Comparison of ENCODE assay signal across 15 cellular contexts in the genomic region with DNA sequence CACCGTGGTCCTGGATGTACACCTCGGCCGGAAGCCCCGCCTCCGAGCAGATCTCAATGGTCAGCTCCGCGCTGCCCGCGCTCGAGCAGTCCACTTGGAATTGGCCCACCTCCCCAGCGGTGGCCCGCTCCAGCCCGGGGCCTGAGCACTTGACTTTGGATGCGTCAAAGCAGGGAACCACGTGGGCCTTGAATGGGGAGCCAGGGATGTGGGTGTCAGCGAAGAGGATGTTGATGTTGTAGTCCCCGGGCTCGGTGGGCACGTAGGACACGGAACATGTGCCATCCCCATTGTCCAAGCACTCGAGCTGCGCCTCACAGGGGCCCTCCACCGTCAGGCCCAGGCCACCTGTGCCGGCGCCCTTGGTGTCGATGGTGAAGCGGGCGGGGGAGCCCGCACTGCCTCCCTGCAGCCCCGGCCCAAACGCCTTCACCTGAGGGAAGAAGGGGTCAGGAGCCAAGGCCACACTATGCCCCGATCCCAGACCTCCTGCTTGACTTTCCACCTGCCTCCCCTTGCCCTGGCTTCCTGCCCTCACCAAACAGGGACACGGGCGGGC. TPM values are rescaled to one million over a fixed set of nuclear protein-coding genes. Genes with fewer than 3 reads are reported as not detected.
A peak's percentile ranks its signal among the peaks of the same experiment; 100 is the strongest.
DNase-seq lines count a peak whose midpoint lies in the region; ATAC-seq and TF ChIP-seq lines count a peak whose summit lies in the region.
"Had no signal": no experiment of that assay in that cellular context is flagged by ENCODE, and none has a peak within 500 bp of the region (broad histone marks: within the 10 kb centered on the region; RNA-seq: fewer than 3 reads in every experiment).

No MANE protein-coding gene starts in this region.

- no peak for ATAC-seq in CD4-positive, CD25-positive, alpha-beta regulatory T cell (ENCODE audit: low read depth in 2 of 2)
- no peak for ATAC-seq in stimulated activated effector memory CD8-positive, alpha-beta T cell treated with anti-CD3 and anti-CD28 coated beads, Interleukin-12 subunit alpha, Interleukin-12 subunit beta, amount 100 ng/mL, for 72 hours
- ATAC-seq: Panc1 had no signal

- H3K27me3 ChIP-seq in CD4-positive, CD25-positive, alpha-beta regulatory T cell (ENCODE audit: control insufficient read depth, insufficient read depth, low read length), result no peaks in the 10 kb centered on the region
- no peaks in the 10 kb centered on the region for H3K27me3 ChIP-seq in esophagus squamous epithelium

- intact Hi-C loops in esophagus squamous epithelium (cut with DNase I), result no loop called here

- no peaks in the 10 kb centered on the region for H3K9me3 ChIP-seq in CD4-positive, CD25-positive, alpha-beta regulatory T cell (ENCODE audit: control insufficient read depth in 2 of 2, low read length in 2 of 2)
- no peaks in the 10 kb centered on the region for H3K9me3 ChIP-seq in HEK293 (ENCODE audit: control insufficient read depth, insufficient read depth, low read depth, low read length)
- no peaks in the 10 kb centered on the region for H3K9me3 ChIP-seq in esophagus squamous epithelium

- no peak overlapping the region for H3K4me3 ChIP-seq in CD4-positive, CD25-positive, alpha-beta regulatory T cell (ENCODE audit: low read depth, low read length)
- H3K4me3 ChIP-seq in HEK293 (ENCODE audit: low read depth, low read length), result no peak overlapping the region
- H3K4me3 ChIP-seq in esophagus squamous epithelium, result no peak overlapping the region

- H3K36me3 Mint-ChIP-seq in CD4-positive, CD25-positive, alpha-beta regulatory T cell, result peaks cover 6% of the 10 kb centered on the region
- H3K36me3 Mint-ChIP-seq in chondrocyte (ENCODE audit: low read depth), result peaks cover 22% of the 10 kb centered on the region
- H3K36me3 Mint-ChIP-seq in stimulated activated effector memory CD8-positive, alpha-beta T cell treated with anti-CD3 and anti-CD28 coated beads, Interleukin-12 subunit alpha, Interleukin-12 subunit beta, amount 100 ng/mL, for 72 hours, result peaks cover 100% of the 10 kb centered on the region
- peaks cover 42% of the 10 kb centered on the region for H3K36me3 Mint-ChIP-seq in T-helper 2 cell treated with Interferon-gamma antibody and Interleukin-4, amounts not matched to agents 5 μg/mL and 100 μg/mL, for 36 hours (ENCODE audit: low read depth)
- H3K36me3 Mint-ChIP-seq in activated naive CD8-positive, alpha-beta T cell treated with anti-CD3 and anti-CD28 coated beads for 36 hours, result peaks cover 11% of the 10 kb centered on the region

- H3K4me1 ChIP-seq in CD4-positive, CD25-positive, alpha-beta regulatory T cell (ENCODE audit: control insufficient read depth, insufficient read depth, low read length, poor library complexity, severe bottlenecking), result peaks cover 62% of the 10 kb centered on the region
- H3K4me1 ChIP-seq in HEK293 (ENCODE audit: control insufficient read depth, insufficient read depth, low read length) (no peaks in the 10 kb centered on the region), esophagus squamous epithelium (peaks cover 0 to 29% (median 0%) of the 10 kb centered on the region in 3 donors)

- no peak for DNase-seq in CD4-positive, CD25-positive, alpha-beta regulatory T cell
- DNase-seq in chondrocyte (ENCODE audit: low spot score) (no peak), esophagus squamous epithelium (lab: John Stamatoyannopoulos, UW) (no peak)
- no peak for DNase-seq in stimulated activated effector memory CD8-positive, alpha-beta T cell treated with anti-CD3 and anti-CD28 coated beads, Interleukin-12 subunit alpha, Interleukin-12 subunit beta, amount 100 ng/mL, for 72 hours (ENCODE audit: low spot score in 2 of 2)
- DNase-seq in T-helper 2 cell treated with Interferon-gamma antibody and Interleukin-4, amounts not matched to agents 5 μg/mL and 100 μg/mL, for 36 hours (ENCODE audit: low spot score), result no peak
- DNase-seq in activated naive CD8-positive, alpha-beta T cell treated with anti-CD3 and anti-CD28 coated beads for 36 hours, result no peak
- DNase-seq: COR-L47, MV-4-11, NCI-H1417 treated with DMSO at 0.1 percent for 48 hours, NCI-H2029, NCI-H2171 treated with DMSO at 0.1 percent for 48 hours, NCI-H510A, SHP77 treated with DMSO at 0.1 percent for 48 hours had no signal

- peak overlapping the region in 2 of 4 donors; percentile 32 to 52 for H3K4me3 Mint-ChIP-seq in CD4-positive, CD25-positive, alpha-beta regulatory T cell
- H3K4me3 Mint-ChIP-seq in chondrocyte (ENCODE audit: unreplicated experiment), result no peak overlapping the region
- H3K4me3 Mint-ChIP-seq in stimulated activated effector memory CD8-positive, alpha-beta T cell treated with anti-CD3 and anti-CD28 coated beads, Interleukin-12 subunit alpha, Interleukin-12 subunit beta, amount 100 ng/mL, for 72 hours, result no peak overlapping the region
- H3K4me3 Mint-ChIP-seq in T-helper 2 cell treated with Interferon-gamma antibody and Interleukin-4, amounts not matched to agents 5 μg/mL and 100 μg/mL, for 36 hours, result no peak overlapping the region
- no peak overlapping the region for H3K4me3 Mint-ChIP-seq in activated naive CD8-positive, alpha-beta T cell treated with anti-CD3 and anti-CD28 coated beads for 36 hours

- 74% methylated on average over 18 of the region's 34 CpGs; no CpG with 5 or more reads in 1 of the 2 donors for WGBS in esophagus squamous epithelium, 2 donors

- H3K9me3 Mint-ChIP-seq in CD4-positive, CD25-positive, alpha-beta regulatory T cell, result peaks cover 0 to 6% (median 0%) of the 10 kb centered on the region in 7 donors
- no peaks in the 10 kb centered on the region for H3K9me3 Mint-ChIP-seq in chondrocyte (ENCODE audit: low read depth)
- no peaks in the 10 kb centered on the region for H3K9me3 Mint-ChIP-seq in stimulated activated effector memory CD8-positive, alpha-beta T cell treated with anti-CD3 and anti-CD28 coated beads, Interleukin-12 subunit alpha, Interleukin-12 subunit beta, amount 100 ng/mL, for 72 hours
- no peaks in the 10 kb centered on the region for H3K9me3 Mint-ChIP-seq in T-helper 2 cell treated with Interferon-gamma antibody and Interleukin-4, amounts not matched to agents 5 μg/mL and 100 μg/mL, for 36 hours
- H3K9me3 Mint-ChIP-seq in activated naive CD8-positive, alpha-beta T cell treated with anti-CD3 and anti-CD28 coated beads for 36 hours, result no peaks in the 10 kb centered on the region

- peaks cover 74% of the 10 kb centered on the region for H3K36me3 ChIP-seq in CD4-positive, CD25-positive, alpha-beta regulatory T cell (ENCODE audit: control insufficient read depth, insufficient read depth, low read length)
- peaks cover 18 to 96% of the 10 kb centered on the region in 2 experiments; a peak in 2 of 3 replicates for H3K36me3 ChIP-seq in HEK293 (ENCODE audit: control insufficient read depth in 2 of 2, insufficient read depth in 1 of 2, low read length in 2 of 2)
- H3K36me3 ChIP-seq in esophagus squamous epithelium, result peaks cover 37 to 96% (median 65%) of the 10 kb centered on the region in 3 donors

- H3K27me3 Mint-ChIP-seq in CD4-positive, CD25-positive, alpha-beta regulatory T cell, result no peaks in the 10 kb centered on the region
- H3K27me3 Mint-ChIP-seq in chondrocyte (ENCODE audit: low read depth), result no peaks in the 10 kb centered on the region
- no peaks in the 10 kb centered on the region for H3K27me3 Mint-ChIP-seq in T-helper 2 cell treated with Interferon-gamma antibody and Interleukin-4, amounts not matched to agents 5 μg/mL and 100 μg/mL, for 36 hours (ENCODE audit: low read depth)
- no peaks in the 10 kb centered on the region for H3K27me3 Mint-ChIP-seq in activated naive CD8-positive, alpha-beta T cell treated with anti-CD3 and anti-CD28 coated beads for 36 hours

- peaks cover 0 to 36% (median 2%) of the 10 kb centered on the region in 4 donors for H3K4me1 Mint-ChIP-seq in CD4-positive, CD25-positive, alpha-beta regulatory T cell
- peaks cover 25% of the 10 kb centered on the region for H3K4me1 Mint-ChIP-seq in chondrocyte (ENCODE audit: low read depth)
- peaks cover 27% of the 10 kb centered on the region for H3K4me1 Mint-ChIP-seq in stimulated activated effector memory CD8-positive, alpha-beta T cell treated with anti-CD3 and anti-CD28 coated beads, Interleukin-12 subunit alpha, Interleukin-12 subunit beta, amount 100 ng/mL, for 72 hours
- H3K4me1 Mint-ChIP-seq in T-helper 2 cell treated with Interferon-gamma antibody and Interleukin-4, amounts not matched to agents 5 μg/mL and 100 μg/mL, for 36 hours (ENCODE audit: low read depth), result peaks cover 8% of the 10 kb centered on the region
- peaks cover 4% of the 10 kb centered on the region for H3K4me1 Mint-ChIP-seq in activated naive CD8-positive, alpha-beta T cell treated with anti-CD3 and anti-CD28 coated beads for 36 hours

- TF ChIP-seq POLR2A in esophagus squamous epithelium (IDR thresholded peaks at IDR 0.05), result no peak

- H3K27ac Mint-ChIP-seq in CD4-positive, CD25-positive, alpha-beta regulatory T cell, result peak overlapping the region in 1 of 3 donors; percentile 77
- peak overlapping the region; percentile 54 for H3K27ac Mint-ChIP-seq in chondrocyte (ENCODE audit: unreplicated experiment)
- H3K27ac Mint-ChIP-seq in stimulated activated effector memory CD8-positive, alpha-beta T cell treated with anti-CD3 and anti-CD28 coated beads, Interleukin-12 subunit alpha, Interleukin-12 subunit beta, amount 100 ng/mL, for 72 hours, result peak overlapping the region; percentile 70
- no peak overlapping the region for H3K27ac Mint-ChIP-seq in T-helper 2 cell treated with Interferon-gamma antibody and Interleukin-4, amounts not matched to agents 5 μg/mL and 100 μg/mL, for 36 hours
- H3K27ac Mint-ChIP-seq in activated naive CD8-positive, alpha-beta T cell treated with anti-CD3 and anti-CD28 coated beads for 36 hours, result no peak overlapping the region

- POLR2A ChIA-PET in HEK293 (lab: Yijun Ruan, JAX), result interaction anchor here (0.6 to 2.1 kb wide), 3 partner anchors 10 to 342 kb away, joined by 3 to 10 read pairs (median 4); no protein-coding TSS in a partner anchor

- TF ChIP-seq CTCF in HEK293 (tag by site-specific recombination; IDR thresholded peaks at IDR 0.05), result no peak
- no peak for TF ChIP-seq CTCF in chondrocyte (IDR thresholded peaks at IDR 0.05)
- TF ChIP-seq CTCF in esophagus squamous epithelium (IDR thresholded peaks at IDR 0.05), result no peak

- H3K27ac ChIP-seq in CD4-positive, CD25-positive, alpha-beta regulatory T cell (ENCODE audit: insufficient read depth, low read length, poor library complexity, severe bottlenecking), result peak overlapping the region; percentile 5
- H3K27ac ChIP-seq in HEK293 (ENCODE audit: extremely low read depth, low read depth, low read length) (no peak overlapping the region), esophagus squamous epithelium (peak overlapping the region in 2 of 4 donors; percentile 21 to 44)

- CTCF ChIA-PET in HEK293 (lab: Yijun Ruan, JAX), result no interaction called here

RNA-seq across cellular contexts. Expression of gene FLNA, which starts 14.2 kb away (rescaled TPM):
- 1,918 TPM for total RNA-seq in CD4-positive, CD25-positive, alpha-beta regulatory T cell
- 100 to 1,000 TPM; 219 to 283 (median 250) TPM for polyA plus RNA-seq in CD4-positive, CD25-positive, alpha-beta regulatory T cell
- total RNA-seq in chondrocyte (1,923 to 4,327 TPM (median 4,325 TPM) in 3 replicates), esophagus squamous epithelium (1,000 to 10,000 TPM in 1 of 4 donors, 100 to 1,000 TPM in 3; 290 to 1,242 (median 582) TPM)
- 100 to 1,000 TPM; 694 to 696 TPM for total RNA-seq in activated naive CD8-positive, alpha-beta T cell treated with anti-CD3 and anti-CD28 coated beads for 36 hours

RNA-seq across cellular contexts. Expression of gene EMD, which starts 18.9 kb away (rescaled TPM):
- 133 TPM for total RNA-seq in CD4-positive, CD25-positive, alpha-beta regulatory T cell
- polyA plus RNA-seq in CD4-positive, CD25-positive, alpha-beta regulatory T cell, result 10 to 100 TPM; 31.8 to 44.0 (median 34.6) TPM
- total RNA-seq in chondrocyte (66.3 to 81.7 TPM (median 81.1 TPM) in 3 replicates), esophagus squamous epithelium (10 to 100 TPM; 12.7 to 50.1 (median 40.2) TPM)
- total RNA-seq in activated naive CD8-positive, alpha-beta T cell treated with anti-CD3 and anti-CD28 coated beads for 36 hours, result 100 to 1,000 TPM; 110 to 112 TPM

RNA-seq across cellular contexts. Expression of gene RPL10, which starts 37.9 kb away (rescaled TPM):
- total RNA-seq in CD4-positive, CD25-positive, alpha-beta regulatory T cell, result 4,192 TPM
- 1,000 to 10,000 TPM; 3,877 to 6,073 (median 4,905) TPM for polyA plus RNA-seq in CD4-positive, CD25-positive, alpha-beta regulatory T cell
- total RNA-seq in chondrocyte, result 1,847 to 2,160 TPM (median 2,120 TPM) in 3 replicates
- total RNA-seq in esophagus squamous epithelium, result 1,000 to 10,000 TPM; 2,607 to 8,937 (median 4,770) TPM
- 1,000 to 10,000 TPM; 2,967 to 3,168 TPM for total RNA-seq in activated naive CD8-positive, alpha-beta T cell treated with anti-CD3 and anti-CD28 coated beads for 36 hours

RNA-seq across cellular contexts. Expression of gene DNASE1L1, which starts 48.8 kb away (rescaled TPM):
- total RNA-seq in CD4-positive, CD25-positive, alpha-beta regulatory T cell, result 29.7 TPM
- 10 to 100 TPM; 12.2 to 23.1 (median 19.1) TPM for polyA plus RNA-seq in CD4-positive, CD25-positive, alpha-beta regulatory T cell
- total RNA-seq in chondrocyte, result 39.4 to 44.5 TPM (median 40.8 TPM) in 3 replicates
- total RNA-seq in esophagus squamous epithelium, result 10 to 100 TPM; 21.7 to 41.4 (median 32.1) TPM
- 10 to 100 TPM; 12.4 to 12.7 TPM for total RNA-seq in activated naive CD8-positive, alpha-beta T cell treated with anti-CD3 and anti-CD28 coated beads for 36 hours

RNA-seq across cellular contexts. Expression of gene TAFAZZIN, which starts 51.1 kb away (rescaled TPM):
- total RNA-seq in CD4-positive, CD25-positive, alpha-beta regulatory T cell, result 84.2 TPM
- 10 to 100 TPM; 28.4 to 37.7 (median 34.3) TPM for polyA plus RNA-seq in CD4-positive, CD25-positive, alpha-beta regulatory T cell
- 33.4 to 39.1 TPM (median 38.7 TPM) in 3 replicates for total RNA-seq in chondrocyte
- 10 to 100 TPM; 16.3 to 37.4 (median 31.4) TPM for total RNA-seq in esophagus squamous epithelium
- total RNA-seq in activated naive CD8-positive, alpha-beta T cell treated with anti-CD3 and anti-CD28 coated beads for 36 hours, result 10 to 100 TPM; 35.1 to 35.8 TPM

Comparison
In these comparisons a context has a peak if more than half of its experiments do, and no peak if none do; other contexts are left out.
1. H3K27ac Mint-ChIP-seq: peak in chondrocyte (single experiment) and stimulated activated effector memory CD8-positive, alpha-beta T cell treated with anti-CD3 and anti-CD28 coated beads, Interleukin-12 subunit alpha, Interleukin-12 subunit beta, amount 100 ng/mL, for 72 hours (single experiment); none in T-helper 2 cell treated with Interferon-gamma antibody and Interleukin-4, amounts not matched to agents 5 μg/mL and 100 μg/mL, for 36 hours (single experiment) and activated naive CD8-positive, alpha-beta T cell treated with anti-CD3 and anti-CD28 coated beads for 36 hours (single experiment).